16 cellular contexts compared by ENCODE assay signal in the genomic region with DNA sequence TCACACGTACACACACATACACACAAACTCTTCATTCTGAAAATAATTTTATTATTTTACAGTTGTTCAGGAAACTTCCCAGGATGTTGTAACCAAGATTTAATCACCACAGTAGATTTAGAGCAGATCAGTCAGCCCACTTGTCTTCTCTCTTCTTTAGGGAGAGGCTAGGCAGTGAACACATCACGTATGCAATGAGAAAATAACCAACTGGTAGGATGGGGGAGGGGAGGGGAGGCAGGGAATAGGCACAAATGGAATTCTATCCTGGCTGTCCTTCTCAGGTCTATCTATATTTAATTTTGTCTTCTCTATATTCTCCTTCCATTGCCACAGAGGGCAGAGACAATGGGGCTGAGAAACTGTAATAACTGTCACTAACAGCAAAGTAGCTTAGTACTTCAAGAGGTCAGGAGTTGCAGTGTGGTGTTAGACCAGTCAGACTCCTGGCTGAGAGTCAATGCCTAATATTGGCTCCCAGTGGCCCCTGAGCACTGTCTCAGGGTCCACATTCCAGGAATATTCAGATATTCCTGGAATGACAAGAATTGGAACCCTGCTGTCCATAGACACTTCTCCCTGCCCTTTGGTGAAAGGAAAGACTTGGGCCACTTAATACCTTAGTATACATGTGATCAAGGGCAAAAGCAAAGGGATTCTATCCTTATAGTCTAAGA. TPM values are rescaled to one million over a fixed set of nuclear protein-coding genes. Genes with fewer than 3 reads are reported as not detected.
"Had no signal": no experiment of that assay in that cellular context is flagged by ENCODE, and none has a peak within 500 bp of the region (broad histone marks: within the 10 kb centered on the region; RNA-seq: fewer than 3 reads in every experiment).

No MANE protein-coding gene starts in this region.

- H3K27ac ChIP-seq: tibial artery, vagina had no signal

- H3K4me1 ChIP-seq: tibial artery had no signal

- FAIRE-seq: frontal cortex, small intestine had no signal

- H3K27me3 Mint-ChIP-seq: activated B cell treated with CpG ODN at 0.5 μM for 24 hours; activated CD4-positive, alpha-beta T cell treated with anti-CD3 and anti-CD28 coated beads, Interleukin-2, amount 10 ng/mL, durations not matched to agents 24 days and 14 days; central memory CD8-positive, alpha-beta T cell had no signal

- H3K27me3 ChIP-seq: tibial artery, vagina had no signal

- DNase-seq: activated B cell treated with CpG ODN at 0.5 μM for 24 hours; activated CD4-positive, alpha-beta T cell treated with anti-CD3 and anti-CD28 coated beads, Interleukin-2, amount 10 ng/mL, durations not matched to agents 24 days and 14 days; activated CD8-positive, alpha-beta memory T cell treated with anti-CD3 and anti-CD28 coated beads for 24 hours; activated naive CD4-positive, alpha-beta T cell treated with anti-CD3 and anti-CD28 coated beads for 36 hours; cortex of kidney; effector memory CD4-positive, alpha-beta T cell; kidney glomerular epithelial cell; mammary epithelial cell; mucosa of descending colon; nephron progenitor cell; small intestine; tibial artery had no signal

- H3K9me3 ChIP-seq: mucosa of descending colon, tibial artery, vagina had no signal

- H3K27ac Mint-ChIP-seq: activated B cell treated with CpG ODN at 0.5 μM for 24 hours; activated CD4-positive, alpha-beta T cell treated with anti-CD3 and anti-CD28 coated beads, Interleukin-2, amount 10 ng/mL, durations not matched to agents 24 days and 14 days; activated naive CD4-positive, alpha-beta T cell treated with anti-CD3 and anti-CD28 coated beads for 36 hours; nephron progenitor cell had no signal

- H3K4me3 Mint-ChIP-seq: activated B cell treated with CpG ODN at 0.5 μM for 24 hours; activated CD4-positive, alpha-beta T cell treated with anti-CD3 and anti-CD28 coated beads, Interleukin-2, amount 10 ng/mL, durations not matched to agents 24 days and 14 days; activated naive CD4-positive, alpha-beta T cell treated with anti-CD3 and anti-CD28 coated beads for 36 hours; central memory CD8-positive, alpha-beta T cell; nephron progenitor cell had no signal

- H3K4me3 ChIP-seq: mucosa of descending colon, tibial artery, vagina had no signal

- ATAC-seq: mucosa of descending colon had no signal

- H3K4me1 Mint-ChIP-seq: nephron progenitor cell had no signal

- H3K9me3 Mint-ChIP-seq: activated B cell treated with CpG ODN at 0.5 μM for 24 hours; activated CD4-positive, alpha-beta T cell treated with anti-CD3 and anti-CD28 coated beads, Interleukin-2, amount 10 ng/mL, durations not matched to agents 24 days and 14 days; activated naive CD4-positive, alpha-beta T cell treated with anti-CD3 and anti-CD28 coated beads for 36 hours; nephron progenitor cell had no signal

RNA-seq across cellular contexts. Expression of gene HCLS1, which starts 2.6 kb away (rescaled TPM):
- total RNA-seq: osteocyte had no signal
